ENCODE assay signal across 32 cellular contexts in genomic region chr21:31254131-31254530, GRCh38.
"Had no signal": no experiment of that assay in that cellular context is flagged by ENCODE, and none has a peak within 500 bp of the region (broad histone marks: within the 10 kb centered on the region; RNA-seq: fewer than 3 reads in every experiment).

No MANE protein-coding gene starts in this region.

- H3K4me3 Mint-ChIP-seq: activated B cell treated with CpG ODN at 0.5 μM for 24 hours; activated CD4-positive, alpha-beta memory T cell treated with anti-CD3 and anti-CD28 coated beads for 36 hours; activated CD4-positive, alpha-beta T cell treated with anti-CD3 and anti-CD28 coated beads, Interleukin-2, amount 10 ng/mL, durations not matched to agents 24 days and 14 days; activated naive CD8-positive, alpha-beta T cell treated with anti-CD3 and anti-CD28 coated beads, Interleukin-2, amount 50 U/mL, for 24 hours; activated T-cell treated with anti-CD3 and anti-CD28 coated beads, Interleukin-2, amount 50 U/mL, for 4 hours; brain; central memory CD8-positive, alpha-beta T cell; T-helper 1 cell treated with Interleukin-12 subunit alpha and Interleukin-12 subunit beta and Interleukin-4 antibody, amounts not matched to agents 30 μg/mL and 1 μg/mL, for 36 hours had no signal

- H3K4me3 ChIP-seq: colonic mucosa, MG63, Peyer's patch, SJSA1 had no signal

- H3K9ac ChIP-seq: KMS-11 had no signal

- H3K4me2 ChIP-seq: KMS-11 had no signal

- H3K4me1 ChIP-seq: colonic mucosa, Peyer's patch, SJSA1 had no signal

- H3K27ac Mint-ChIP-seq: activated B cell treated with CpG ODN at 0.5 μM for 24 hours; activated CD4-positive, alpha-beta memory T cell treated with anti-CD3 and anti-CD28 coated beads for 36 hours; activated CD4-positive, alpha-beta T cell treated with anti-CD3 and anti-CD28 coated beads, Interleukin-2, amount 10 ng/mL, durations not matched to agents 24 days and 14 days; activated naive CD4-positive, alpha-beta T cell treated with anti-CD3 and anti-CD28 coated beads, Interleukin-2, amount 50 U/mL, for 72 hours; activated naive CD8-positive, alpha-beta T cell treated with anti-CD3 and anti-CD28 coated beads, Interleukin-2, amount 50 U/mL, for 24 hours; T-helper 1 cell treated with Interleukin-12 subunit alpha and Interleukin-12 subunit beta and Interleukin-4 antibody, amounts not matched to agents 30 μg/mL and 1 μg/mL, for 36 hours had no signal

- H3K9me3 ChIP-seq: colonic mucosa, MG63, Peyer's patch, SJSA1 had no signal

- H3K27me3 Mint-ChIP-seq: activated B cell treated with CpG ODN at 0.5 μM for 24 hours; activated CD4-positive, alpha-beta memory T cell treated with anti-CD3 and anti-CD28 coated beads for 36 hours; activated CD4-positive, alpha-beta T cell treated with anti-CD3 and anti-CD28 coated beads, Interleukin-2, amount 10 ng/mL, durations not matched to agents 24 days and 14 days; activated naive CD8-positive, alpha-beta T cell treated with anti-CD3 and anti-CD28 coated beads, Interleukin-2, amount 50 U/mL, for 24 hours; central memory CD8-positive, alpha-beta T cell had no signal

- DNase-seq: activated B cell treated with CpG ODN at 0.5 μM for 24 hours; activated CD4-positive, alpha-beta memory T cell treated with anti-CD3 and anti-CD28 coated beads for 36 hours; activated CD4-positive, alpha-beta T cell treated with anti-CD3 and anti-CD28 coated beads for 1 hour; activated CD4-positive, alpha-beta T cell treated with anti-CD3 and anti-CD28 coated beads, Interleukin-2, amount 10 ng/mL, durations not matched to agents 24 days and 14 days; activated CD8-positive, alpha-beta memory T cell treated with anti-CD3 and anti-CD28 coated beads for 24 hours; activated effector memory CD4-positive, alpha-beta T cell treated with anti-CD3 and anti-CD28 coated beads, Interleukin-2, amount 50 U/mL, for 16 hours; activated naive CD4-positive, alpha-beta T cell treated with Interleukin-2 at 50 U/mL for 16 hours; activated naive CD8-positive, alpha-beta T cell treated with anti-CD3 and anti-CD28 coated beads, Interleukin-2, amount 50 U/mL, for 24 hours; activated T-cell treated with anti-CD3 and anti-CD28 coated beads, Interleukin-2, amount 50 U/mL, for 4 hours; amygdala; colonic mucosa; MG63; MV-4-11; NCI-H1092 treated with DMSO at 0.1 percent for 48 hours; NCI-H1417 treated with DMSO at 0.1 percent for 48 hours; NCI-H1694; NCI-H2029; NCI-H2107; NCI-H226; NCI-H510A; NK-92 treated with Interleukin-12 subunit alpha and Interleukin-12 subunit beta, amount 100 ng/mL, for 24 hours; Peyer's patch; Right ventricle myocardium superior had no signal

- ATAC-seq: activated naive CD4-positive, alpha-beta T cell treated with anti-CD3 and anti-CD28 coated beads, Interleukin-2, amount 50 U/mL, for 72 hours; activated naive CD8-positive, alpha-beta T cell treated with anti-CD3 and anti-CD28 coated beads, Interleukin-2, amount 50 U/mL, for 24 hours; activated T-cell treated with anti-CD3 and anti-CD28 coated beads, Interleukin-2, amount 50 U/mL, for 4 hours; SK-N-SH treated with all-trans-retinoic acid at 6 μM for 48 hours had no signal

- H3K9me3 Mint-ChIP-seq: activated B cell treated with CpG ODN at 0.5 μM for 24 hours; activated CD4-positive, alpha-beta memory T cell treated with anti-CD3 and anti-CD28 coated beads for 36 hours; activated CD4-positive, alpha-beta T cell treated with anti-CD3 and anti-CD28 coated beads, Interleukin-2, amount 10 ng/mL, durations not matched to agents 24 days and 14 days; activated naive CD8-positive, alpha-beta T cell treated with anti-CD3 and anti-CD28 coated beads, Interleukin-2, amount 50 U/mL, for 24 hours; activated T-cell treated with anti-CD3 and anti-CD28 coated beads, Interleukin-2, amount 50 U/mL, for 4 hours; brain; central memory CD8-positive, alpha-beta T cell; T-helper 1 cell treated with Interleukin-12 subunit alpha and Interleukin-12 subunit beta and Interleukin-4 antibody, amounts not matched to agents 30 μg/mL and 1 μg/mL, for 36 hours had no signal

- H3K4me1 Mint-ChIP-seq: activated B cell treated with CpG ODN at 0.5 μM for 24 hours; activated naive CD8-positive, alpha-beta T cell treated with anti-CD3 and anti-CD28 coated beads, Interleukin-2, amount 50 U/mL, for 24 hours; central memory CD8-positive, alpha-beta T cell had no signal

- FAIRE-seq: astrocyte had no signal

- H3K27ac ChIP-seq: colonic mucosa, KMS-11, Peyer's patch, RWPE1, SJSA1 had no signal

- H3K27me3 ChIP-seq: colonic mucosa, MG63, Peyer's patch, SJSA1 had no signal

- H3K36me3 ChIP-seq: colonic mucosa, MG63, Peyer's patch, SJSA1 had no signal
